28 cellular contexts compared by ENCODE assay signal in the genomic region with DNA sequence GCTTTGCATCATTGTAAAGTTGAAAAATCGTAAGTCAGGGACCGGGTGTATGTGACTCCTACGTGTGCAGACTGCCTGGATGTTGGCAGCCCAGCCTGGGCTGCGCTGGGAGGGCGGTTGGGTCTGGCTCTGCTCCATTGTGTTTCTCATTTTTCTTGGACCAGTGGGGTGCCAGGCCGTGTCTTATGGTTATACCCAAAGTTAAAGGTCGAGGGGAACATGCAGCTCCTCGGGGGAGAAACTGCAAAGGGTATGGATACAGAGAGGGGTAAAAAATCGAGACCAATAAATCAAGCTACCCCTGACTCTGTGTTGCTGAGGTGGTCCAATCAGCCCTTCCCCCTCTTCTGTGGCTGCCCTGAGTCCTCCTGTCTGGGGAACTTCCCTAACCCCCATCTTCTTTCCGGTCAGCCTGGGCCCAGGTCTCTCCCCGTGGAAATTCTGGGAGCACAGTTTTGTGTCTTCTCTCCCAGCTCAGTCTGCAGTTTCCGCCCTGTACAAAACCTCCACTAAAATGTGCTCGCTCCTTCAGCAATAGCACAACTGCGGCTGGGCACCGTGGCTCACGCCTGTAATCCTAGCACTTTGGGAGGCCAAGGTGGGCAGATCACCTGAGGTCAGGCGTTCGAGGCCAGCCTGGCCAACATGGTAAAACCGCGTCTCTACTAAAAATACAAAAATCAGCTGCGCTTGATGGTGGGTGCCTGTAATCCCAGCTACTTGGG. TPM values are rescaled to one million over a fixed set of nuclear protein-coding genes. Genes with fewer than 3 reads are reported as not detected.
A peak's percentile ranks its signal among the peaks of the same experiment; 100 is the strongest.
DNase-seq lines count a peak whose midpoint lies in the region; ATAC-seq and TF ChIP-seq lines count a peak whose summit lies in the region.
"Had no signal": no experiment of that assay in that cellular context is flagged by ENCODE, and none has a peak within 500 bp of the region (broad histone marks: within the 10 kb centered on the region; RNA-seq: fewer than 3 reads in every experiment).

No MANE protein-coding gene starts in this region.

- TF ChIP-seq CTCF in right atrium auricular region (IDR thresholded peaks at IDR 0.05) (no peak), heart right ventricle (IDR thresholded peaks at IDR 0.05) (no peak), osteoblast (IDR thresholded peaks at IDR 0.05; ENCODE audit: extremely low read depth, low read depth, low read length) (no peak)

- intact Hi-C loops in heart right ventricle (cut with DNase I), result no loop called here

- peaks cover 0 to 9% of the 10 kb centered on the region in 2 donors for H3K4me1 ChIP-seq in right atrium auricular region
- peaks cover 0 to 17% (median 7%) of the 10 kb centered on the region in 9 donors for H3K4me1 ChIP-seq in heart right ventricle
- no peaks in the 10 kb centered on the region for H3K4me1 ChIP-seq in osteoblast (ENCODE audit: insufficient read depth, low read length)
- H3K4me1 ChIP-seq: ascending aorta had no signal

- no peaks in the 10 kb centered on the region for H4K20me1 ChIP-seq in osteoblast (ENCODE audit: insufficient read depth, low read length)

- no peaks in the 10 kb centered on the region for H3K9me3 ChIP-seq in right atrium auricular region
- no peaks in the 10 kb centered on the region for H3K9me3 ChIP-seq in heart right ventricle
- H3K9me3 ChIP-seq in osteoblast (ENCODE audit: low read depth, low read length), result no peaks in the 10 kb centered on the region
- H3K9me3 ChIP-seq: ascending aorta, thoracic aorta had no signal

- DNase-seq in right atrium auricular region (ENCODE audit: low spot score) (peak; percentile 34), heart right ventricle (no peak), ecto neural progenitor cell (ENCODE audit: low spot score) (peak; percentile 27), osteoblast (ENCODE audit: insufficient read length, low spot score, missing footprints) (peak; percentile 42), ureter (ENCODE audit: low spot score) (peak; percentile 33), NOMO-1 (lab: John Stamatoyannopoulos, UW; ENCODE audit: unreplicated experiment in 2 of 2) (no peak), GDM1 (lab: John Stamatoyannopoulos, UW) (no peak), DMS153 (lab: John Stamatoyannopoulos, UW) (no peak)
- DNase-seq: activated CD4-positive, alpha-beta T cell treated with anti-CD3 and anti-CD28 coated beads, Interleukin-2, amount 50 U/mL, for 48 hours; activated CD4-positive, CD25-positive, alpha-beta regulatory T cell; activated gamma-delta T cell treated with Interleukin-2 at 50 U/mL for 16 hours; CD4-positive, alpha-beta memory T cell; foreskin fibroblast; midbrain; naive B cell; NCI-H1105 treated with DMSO at 0.1 percent for 48 hours; NCI-H187 treated with DMSO at 0.1 percent for 48 hours; NCI-H2171; NCI-H510A; stimulated activated CD4-positive, alpha-beta T cell treated with anti-CD3 and anti-CD28 coated beads, Interleukin-1b, Interleukin-23, amount 100 ng/mL, for 48 hours; stimulated activated naive CD8-positive, alpha-beta T cell treated with anti-CD3 and anti-CD28 coated beads, Interleukin-15, Interleukin-2, amounts not matched to agents 100 U/mL and 50 U/mL, for 24 hours had no signal

- 75 to 84% methylated on average over 20 to 21 of the region's 21 CpGs for WGBS in heart right ventricle, 2 donors

- no peak for ATAC-seq in heart right ventricle
- ATAC-seq: esophagus mucosa; K562; stimulated activated naive CD8-positive, alpha-beta T cell treated with anti-CD3 and anti-CD28 coated beads, Interleukin-15, Interleukin-2, amounts not matched to agents 100 U/mL and 50 U/mL, for 24 hours had no signal

- no peak overlapping the region for H3K4me2 ChIP-seq in osteoblast (ENCODE audit: insufficient read depth, low read length)
- H3K4me2 ChIP-seq: smooth muscle cell had no signal

- H3K27ac ChIP-seq in right atrium auricular region (no peak overlapping the region), heart right ventricle (no peak overlapping the region), osteoblast (ENCODE audit: low read depth, low read length) (no peak overlapping the region)
- H3K27ac ChIP-seq: ascending aorta, RWPE1, thoracic aorta had no signal

- H3K27me3 ChIP-seq in right atrium auricular region (no peaks in the 10 kb centered on the region), heart right ventricle (peaks cover 0 to 73% (median 17%) of the 10 kb centered on the region in 7 donors), osteoblast (ENCODE audit: insufficient read depth, low read length) (peaks cover 25% of the 10 kb centered on the region)
- H3K27me3 ChIP-seq: ascending aorta had no signal

- no peak overlapping the region for H3K4me3 ChIP-seq in right atrium auricular region
- H3K4me3 ChIP-seq in heart right ventricle, result no peak overlapping the region
- H3K4me3 ChIP-seq in osteoblast (ENCODE audit: insufficient read depth, low read length), result no peak overlapping the region
- H3K4me3 ChIP-seq: ascending aorta, K562, smooth muscle cell, thoracic aorta had no signal

- no peaks in the 10 kb centered on the region for H3K36me3 ChIP-seq in right atrium auricular region
- no peaks in the 10 kb centered on the region for H3K36me3 ChIP-seq in heart right ventricle
- H3K36me3 ChIP-seq in osteoblast (ENCODE audit: insufficient read depth, low read length), result no peaks in the 10 kb centered on the region
- H3K36me3 ChIP-seq: ascending aorta, thoracic aorta had no signal

- H2AFZ ChIP-seq in osteoblast (ENCODE audit: low read length), result no peak overlapping the region

- H3K79me2 ChIP-seq in osteoblast (ENCODE audit: insufficient read depth, low read length), result no peaks in the 10 kb centered on the region

RNA-seq across cellular contexts. Expression of a gene that starts 34.1 kb away (rescaled TPM):
- total RNA-seq in right atrium auricular region (not detected), heart right ventricle (under 1 TPM in 4 of 10 donors, not detected in 6; 0.06 to 0.35 (median 0.09) TPM), osteoblast (not detected in 2 replicates), ureter (not detected)
- polyA plus RNA-seq in heart right ventricle, result under 1 TPM in 1 of 2 donors, not detected in 1; 0.01 TPM
- total RNA-seq: activated naive CD8-positive, alpha-beta T cell treated with anti-CD3 and anti-CD28 coated beads, Interleukin-2, amount 10 ng/mL, durations not matched to agents 7 days and 5 days; ascending aorta; CD4-positive, alpha-beta memory T cell; esophagus mucosa; K562; smooth muscle cell; thoracic aorta had no signal
- polyA plus RNA-seq: CD4-positive, alpha-beta memory T cell; K562; smooth muscle cell had no signal

Comparison
In these comparisons a context has a peak if more than half of its experiments do, and no peak if none do; other contexts are left out.
1. DNase-seq: peak in right atrium auricular region (single experiment), ecto neural progenitor cell (single experiment), osteoblast (single experiment) and ureter (single experiment); none in heart right ventricle (0 of 2), NOMO-1 (0 of 2), GDM1 (single experiment) and DMS153 (single experiment).